2 cellular contexts compared by ENCODE assay signal in genomic region chr3:47459534-47460085, GRCh38.
A peak's percentile ranks its signal among the peaks of the same experiment; 100 is the strongest.
TF ChIP-seq lines count a peak whose summit lies in the region.
"Not testable (repeated sequence)": the region's sequence is repeated elsewhere in the genome, so short reads cannot be mapped to it uniquely, and the experiment has no call there.

No MANE protein-coding gene starts in this region.

TF ChIP-seq in K562, 482 proteins besides CTCF, POLR2A, EP300 and RAD21 (continues in another document):
- TF ChIP-seq ESRRA (IDR thresholded peaks at IDR 0.05; ENCODE audit: borderline replicate concordance, low read depth) = peak; percentile 85
- peak; percentile 66 to 78 for TF ChIP-seq TRIM24 (IDR thresholded peaks at IDR 0.05)
- peak; percentile 30; the same call in 1 of the 2 replicates for TF ChIP-seq TFE3 (CRISPR knock-in tag; IDR thresholded peaks at IDR 0.05)
- 0 out of 2 replicates have a peak, but pooled peaks have one; percentile 28 for TF ChIP-seq TFAP4 (CRISPR knock-in tag; IDR thresholded peaks at IDR 0.05; ENCODE audit: borderline replicate concordance)
- TF ChIP-seq CEBPB (tag; IDR thresholded peaks at IDR 0.05) = peak; percentile 28; the same call in 1 of the 2 replicates
- TF ChIP-seq CC2D1A (IDR thresholded peaks at IDR 0.05) = 0 out of 2 replicates have a peak, but pooled peaks have one; percentile 53
- 0 out of 4 replicates have a peak, but pooled peaks of 1 of the 2 experiments have one; percentile 40 for TF ChIP-seq TEAD1 (CRISPR knock-in tag; IDR thresholded peaks at IDR 0.05)
- TF ChIP-seq MTA1 (IDR thresholded peaks at IDR 0.05; ENCODE audit: borderline replicate concordance) = peak; percentile 38; the same call in 1 of the 2 replicates
- TF ChIP-seq CBX5 (IDR thresholded peaks at IDR 0.05; ENCODE audit: borderline replicate concordance, low read depth) = 0 out of 2 replicates have a peak, but pooled peaks have one; percentile 39
- peak; percentile 38; the same call in 1 of the 2 replicates for TF ChIP-seq MGA (IDR thresholded peaks at IDR 0.05)
- peak; percentile 98 for TF ChIP-seq SOX6 (IDR thresholded peaks at IDR 0.05)

TF ChIP-seq in HepG2, 621 proteins besides CTCF, POLR2A, EP300 and RAD21:
- TF ChIP-seq NR2C2 (CRISPR knock-in tag; IDR thresholded peaks at IDR 0.05; ENCODE audit: borderline replicate concordance) (0 out of 2 replicates have a peak, but pooled peaks have one; percentile 12), ZMYM4 (CRISPR knock-in tag; IDR thresholded peaks at IDR 0.05) (0 out of 2 replicates have a peak, but pooled peaks have one; percentile 13), SOX5 (CRISPR knock-in tag; IDR thresholded peaks at IDR 0.05; ENCODE audit: borderline replicate concordance) (peak; percentile 31; the same call in 1 of the 2 replicates), SOX6 (CRISPR knock-in tag; IDR thresholded peaks at IDR 0.05) (peak; percentile 74), SOX13 (CRISPR knock-in tag; conservative IDR thresholded peaks at IDR 0.05 in 1 of 2, IDR thresholded peaks at IDR 0.05 in 1 of 2) (peak in 1 of 2 experiments; percentile 62; a peak in 2 of 4 replicates)
- not testable (repeated sequence) for TF ChIP-seq SOX6, SOX13 (IDR thresholded peaks at IDR 0.05)
